ENCODE assay signal across 14 cellular contexts in genomic region chr9:93129286-93129685, GRCh38. TPM values are rescaled to one million over a fixed set of nuclear protein-coding genes. Genes with fewer than 3 reads are reported as not detected.
DNase-seq lines count a peak whose midpoint lies in the region; ATAC-seq and TF ChIP-seq lines count a peak whose summit lies in the region.
"Had no signal": no experiment of that assay in that cellular context is flagged by ENCODE, and none has a peak within 500 bp of the region (broad histone marks: within the 10 kb centered on the region; RNA-seq: fewer than 3 reads in every experiment).

No MANE protein-coding gene starts in this region.

- H3K4me3 ChIP-seq in fibroblast of villous mesenchyme (ENCODE audit: low read depth, low read length) (no peak overlapping the region), upper lobe of right lung (no peak overlapping the region)
- H3K4me3 ChIP-seq: ovary had no signal

- no peak overlapping the region for H3K4me3 Mint-ChIP-seq in activated CD4-positive, alpha-beta T cell treated with anti-CD3 and anti-CD28 coated beads, Interleukin-2, amount 10 ng/mL, durations not matched to agents 24 days and 14 days
- no peak overlapping the region for H3K4me3 Mint-ChIP-seq in activated CD4-positive, alpha-beta T cell treated with anti-CD3 and anti-CD28 coated beads for 36 hours
- no peak overlapping the region for H3K4me3 Mint-ChIP-seq in naive thymus-derived CD8-positive, alpha-beta T cell
- H3K4me3 Mint-ChIP-seq: activated CD4-positive, alpha-beta memory T cell treated with anti-CD3 and anti-CD28 coated beads, Interleukin-2, amount 10 ng/mL, durations not matched to agents 7 days and 5 days had no signal

- H3K36me3 ChIP-seq in upper lobe of right lung = peaks cover 14% of the 10 kb centered on the region
- H3K36me3 ChIP-seq: ovary had no signal

- no peaks in the 10 kb centered on the region for H3K9me3 ChIP-seq in upper lobe of right lung
- H3K9me3 ChIP-seq: ovary had no signal

- CTCF ChIA-PET in activated CD4-positive, alpha-beta T cell treated with anti-CD3 and anti-CD28 coated beads for 36 hours (lab: Charles Lee) = interaction anchor here (0.5 to 2.5 kb wide), 4 partner anchors 20 to 1033 kb away, joined by 3 to 12 read pairs (median 4); no protein-coding TSS in a partner anchor

- H3K27ac ChIP-seq in upper lobe of right lung = peak overlapping the region; percentile 17
- H3K27ac ChIP-seq: ovary had no signal

- no peaks in the 10 kb centered on the region for H3K9me3 Mint-ChIP-seq in activated CD4-positive, alpha-beta T cell treated with anti-CD3 and anti-CD28 coated beads, Interleukin-2, amount 10 ng/mL, durations not matched to agents 24 days and 14 days
- H3K9me3 Mint-ChIP-seq in activated CD4-positive, alpha-beta T cell treated with anti-CD3 and anti-CD28 coated beads for 36 hours (ENCODE audit: low read depth) = no peaks in the 10 kb centered on the region
- H3K9me3 Mint-ChIP-seq in naive thymus-derived CD8-positive, alpha-beta T cell = no peaks in the 10 kb centered on the region
- H3K9me3 Mint-ChIP-seq: activated CD4-positive, alpha-beta memory T cell treated with anti-CD3 and anti-CD28 coated beads, Interleukin-2, amount 10 ng/mL, durations not matched to agents 7 days and 5 days had no signal

- peaks cover 71% of the 10 kb centered on the region for H3K4me1 ChIP-seq in upper lobe of right lung

- POLR2A ChIA-PET in activated CD4-positive, alpha-beta T cell treated with anti-CD3 and anti-CD28 coated beads for 36 hours (lab: Charles Lee) = no interaction called here
- POLR2A ChIA-PET in naive thymus-derived CD8-positive, alpha-beta T cell (lab: Charles Lee) = interaction anchor here (0.6 to 7.8 kb wide), 10 partner anchors 7 to 164 kb away, joined by 3 to 54 read pairs (median 4); partner anchors contain the start of genes CARD19 and NINJ1

- no peak for ATAC-seq in activated CD4-positive, alpha-beta T cell treated with anti-CD3 and anti-CD28 coated beads for 36 hours
- ATAC-seq in naive thymus-derived CD8-positive, alpha-beta T cell = no peak
- no peak for ATAC-seq in upper lobe of right lung

- no peaks in the 10 kb centered on the region for H3K27me3 ChIP-seq in upper lobe of right lung
- H3K27me3 ChIP-seq: ovary had no signal

- TF ChIP-seq CTCF in fibroblast of villous mesenchyme (IDR thresholded peaks at IDR 0.05; ENCODE audit: insufficient read depth, low read depth, low read length) (no peak), upper lobe of right lung (IDR thresholded peaks at IDR 0.05) (no peak)

- H3K27me3 Mint-ChIP-seq in activated CD4-positive, alpha-beta T cell treated with anti-CD3 and anti-CD28 coated beads, Interleukin-2, amount 10 ng/mL, durations not matched to agents 24 days and 14 days = no peaks in the 10 kb centered on the region
- H3K27me3 Mint-ChIP-seq in activated CD4-positive, alpha-beta T cell treated with anti-CD3 and anti-CD28 coated beads for 36 hours = no peaks in the 10 kb centered on the region
- H3K27me3 Mint-ChIP-seq in naive thymus-derived CD8-positive, alpha-beta T cell = no peaks in the 10 kb centered on the region
- H3K27me3 Mint-ChIP-seq: activated CD4-positive, alpha-beta memory T cell treated with anti-CD3 and anti-CD28 coated beads, Interleukin-2, amount 10 ng/mL, durations not matched to agents 7 days and 5 days had no signal

- DNase-seq in activated CD4-positive, alpha-beta T cell treated with anti-CD3 and anti-CD28 coated beads, Interleukin-2, amount 10 ng/mL, durations not matched to agents 24 days and 14 days = no peak
- DNase-seq in activated CD4-positive, alpha-beta T cell treated with anti-CD3 and anti-CD28 coated beads for 36 hours = no peak
- DNase-seq in fibroblast of villous mesenchyme (ENCODE audit: low read depth) (peak; percentile 11), upper lobe of right lung (no peak), DMS79 treated with DMSO at 0.1 percent for 48 hours (lab: John Stamatoyannopoulos, UW) (no peak), OCI-M2 (lab: John Stamatoyannopoulos, UW; ENCODE audit: unreplicated experiment) (no peak), GF-D8 (lab: John Stamatoyannopoulos, UW) (no peak)
- DNase-seq in naive thymus-derived CD8-positive, alpha-beta T cell = no peak
- DNase-seq: activated CD4-positive, alpha-beta memory T cell treated with anti-CD3 and anti-CD28 coated beads, Interleukin-2, amount 10 ng/mL, durations not matched to agents 7 days and 5 days; activated naive CD4-positive, alpha-beta T cell treated with Interleukin-2 at 50 U/mL for 16 hours; cerebellar nuclear complex; NCI-H2107; T-helper 1 cell had no signal

- intact Hi-C loops in activated CD4-positive, alpha-beta T cell treated with anti-CD3 and anti-CD28 coated beads, Interleukin-2, amount 10 ng/mL, durations not matched to agents 24 days and 14 days (cut with micrococcal nuclease) = no loop called here
- intact Hi-C loops in activated CD4-positive, alpha-beta T cell treated with anti-CD3 and anti-CD28 coated beads for 36 hours (cut with DNase I, micrococcal nuclease) = no loop called here
- intact Hi-C loops in upper lobe of right lung (cut with DNase I) = no loop called here

- H3K27ac Mint-ChIP-seq in activated CD4-positive, alpha-beta T cell treated with anti-CD3 and anti-CD28 coated beads, Interleukin-2, amount 10 ng/mL, durations not matched to agents 24 days and 14 days = peak overlapping the region; percentile 48
- H3K27ac Mint-ChIP-seq in activated CD4-positive, alpha-beta T cell treated with anti-CD3 and anti-CD28 coated beads for 36 hours = no peak overlapping the region
- H3K27ac Mint-ChIP-seq in naive thymus-derived CD8-positive, alpha-beta T cell = peak overlapping the region in 7 of 10 donors; percentile 39 to 99 (median 62)
- H3K27ac Mint-ChIP-seq: activated CD4-positive, alpha-beta memory T cell treated with anti-CD3 and anti-CD28 coated beads, Interleukin-2, amount 10 ng/mL, durations not matched to agents 7 days and 5 days had no signal

- H3K36me3 Mint-ChIP-seq in activated CD4-positive, alpha-beta T cell treated with anti-CD3 and anti-CD28 coated beads, Interleukin-2, amount 10 ng/mL, durations not matched to agents 24 days and 14 days (ENCODE audit: low read depth) = peaks cover 55% of the 10 kb centered on the region
- H3K36me3 Mint-ChIP-seq in activated CD4-positive, alpha-beta T cell treated with anti-CD3 and anti-CD28 coated beads for 36 hours (ENCODE audit: low read depth) = peaks cover 34% of the 10 kb centered on the region
- H3K36me3 Mint-ChIP-seq in naive thymus-derived CD8-positive, alpha-beta T cell = peaks cover 0 to 12% (median 7%) of the 10 kb centered on the region in 3 donors

- H3K4me1 Mint-ChIP-seq in activated CD4-positive, alpha-beta T cell treated with anti-CD3 and anti-CD28 coated beads, Interleukin-2, amount 10 ng/mL, durations not matched to agents 24 days and 14 days = peaks cover 62% of the 10 kb centered on the region
- H3K4me1 Mint-ChIP-seq in activated CD4-positive, alpha-beta T cell treated with anti-CD3 and anti-CD28 coated beads for 36 hours = peaks cover 67% of the 10 kb centered on the region
- H3K4me1 Mint-ChIP-seq in naive thymus-derived CD8-positive, alpha-beta T cell = peaks cover 41 to 86% (median 77%) of the 10 kb centered on the region in 4 donors

RNA-seq across cellular contexts. Expression of gene NINJ1, which starts 4.8 kb away (rescaled TPM):
- 103 and 110 TPM in 2 replicates for total RNA-seq in activated CD4-positive, alpha-beta T cell treated with anti-CD3 and anti-CD28 coated beads, Interleukin-2, amount 10 ng/mL, durations not matched to agents 24 days and 14 days
- 100 to 1,000 TPM in 1 of 2 experiments, 10 to 100 TPM in 1; 77.4 to 108 TPM for total RNA-seq in activated CD4-positive, alpha-beta T cell treated with anti-CD3 and anti-CD28 coated beads for 36 hours
- total RNA-seq in fibroblast of villous mesenchyme (30.3 and 33.7 TPM in 2 replicates), upper lobe of right lung (53.2 TPM)
- total RNA-seq in naive thymus-derived CD8-positive, alpha-beta T cell = 10 to 100 TPM; 33.8 to 35.6 TPM
- 10 to 100 TPM; 78.5 to 97.6 (median 96.0) TPM for polyA plus RNA-seq in naive thymus-derived CD8-positive, alpha-beta T cell

RNA-seq across cellular contexts. Expression of gene CARD19, which starts 33.3 kb away (rescaled TPM):
- total RNA-seq in activated CD4-positive, alpha-beta T cell treated with anti-CD3 and anti-CD28 coated beads, Interleukin-2, amount 10 ng/mL, durations not matched to agents 24 days and 14 days = 44.0 TPM in 2 replicates
- total RNA-seq in activated CD4-positive, alpha-beta T cell treated with anti-CD3 and anti-CD28 coated beads for 36 hours = 10 to 100 TPM; 39.6 to 44.4 TPM
- 35.8 and 45.1 TPM in 2 replicates for total RNA-seq in fibroblast of villous mesenchyme
- total RNA-seq in naive thymus-derived CD8-positive, alpha-beta T cell = 10 to 100 TPM; 68.9 to 71.2 TPM
- 10 to 100 TPM; 56.3 to 62.9 (median 56.9) TPM for polyA plus RNA-seq in naive thymus-derived CD8-positive, alpha-beta T cell
- total RNA-seq in upper lobe of right lung = 31.8 TPM

RNA-seq across cellular contexts. Expression of gene WNK2, which starts 54.7 kb away (rescaled TPM):
- total RNA-seq in activated CD4-positive, alpha-beta T cell treated with anti-CD3 and anti-CD28 coated beads, Interleukin-2, amount 10 ng/mL, durations not matched to agents 24 days and 14 days = 2.7 and 4.0 TPM in 2 replicates
- total RNA-seq in activated CD4-positive, alpha-beta T cell treated with anti-CD3 and anti-CD28 coated beads for 36 hours = 1 to 10 TPM; 3.3 to 4.6 TPM
- not detected in 2 replicates for total RNA-seq in fibroblast of villous mesenchyme
- total RNA-seq in naive thymus-derived CD8-positive, alpha-beta T cell = under 1 TPM in 1 of 2 experiments, not detected in 1; 0.27 TPM
- polyA plus RNA-seq in naive thymus-derived CD8-positive, alpha-beta T cell = not detected
- 0.35 TPM for total RNA-seq in upper lobe of right lung
